In genomic region chr14:90587252-90587910, GRCh38 we compare ENCODE assay signal across 15 cellular contexts.
A peak's percentile ranks its signal among the peaks of the same experiment; 100 is the strongest.
DNase-seq lines count a peak whose midpoint lies in the region; ATAC-seq and TF ChIP-seq lines count a peak whose summit lies in the region.
"Had no signal": no experiment of that assay in that cellular context is flagged by ENCODE, and none has a peak within 500 bp of the region (broad histone marks: within the 10 kb centered on the region; RNA-seq: fewer than 3 reads in every experiment).

No MANE protein-coding gene starts in this region.

- no peak overlapping the region for H3K23ac ChIP-seq in neuronal stem cell (ENCODE audit: low read depth, low read length, poor library complexity)

- no peak overlapping the region for H3K4me2 ChIP-seq in neuronal stem cell (ENCODE audit: insufficient read depth, low read length, poor library complexity, severe bottlenecking)
- H3K4me2 ChIP-seq: A549, GM23338 had no signal

- no peak for TF ChIP-seq CTCF in chondrocyte (IDR thresholded peaks at IDR 0.05)

- H3K4ac ChIP-seq in neuronal stem cell (ENCODE audit: low read length) = no peak overlapping the region

- H3K36me3 ChIP-seq in neuronal stem cell (replicated peaks in 1 of 2; ENCODE audit: control insufficient read depth in 2 of 2, insufficient read depth in 2 of 2, low read length in 2 of 2) = peaks cover 0 to 14% of the 10 kb centered on the region in 2 donors
- H3K36me3 ChIP-seq in skeletal muscle tissue (ENCODE audit: control insufficient read depth in 3 of 3, insufficient read depth in 3 of 3, low read length in 3 of 3) = peaks cover 15 to 27% (median 18%) of the 10 kb centered on the region in 3 donors

- no peaks in the 10 kb centered on the region for H3K27me3 Mint-ChIP-seq in chondrocyte (ENCODE audit: low read depth)
- H3K27me3 Mint-ChIP-seq: CD4-positive, alpha-beta T cell had no signal

- H2AK5ac ChIP-seq in neuronal stem cell (ENCODE audit: low read depth, low read length) = peak overlapping the region; percentile 77

- no peak overlapping the region for H4K8ac ChIP-seq in neuronal stem cell (ENCODE audit: low read depth, low read length)

- H3K9me3 ChIP-seq in right cardiac atrium (ENCODE audit: control insufficient read depth, low read length) (no peaks in the 10 kb centered on the region), neuronal stem cell (replicated peaks in 1 of 2; ENCODE audit: control insufficient read depth in 2 of 2, insufficient read depth in 1 of 2, low read depth in 1 of 2, low read length in 2 of 2) (no peaks in the 10 kb centered on the region), skeletal muscle tissue (ENCODE audit: control insufficient read depth in 3 of 3, low read length in 3 of 3) (no peaks in the 10 kb centered on the region)
- H3K9me3 ChIP-seq: A549, Caco-2 had no signal

- no peak overlapping the region for H2BK5ac ChIP-seq in neuronal stem cell (ENCODE audit: low read length)

- DNase-seq in cardiac septum (ENCODE audit: low spot score) (peak; percentile 64), right cardiac atrium (no peak), neuronal stem cell (ENCODE audit: low spot score) (no peak), chondrocyte (ENCODE audit: low spot score) (no peak)
- DNase-seq: AML-193; Caco-2; CD4-positive, alpha-beta T cell had no signal

- peak overlapping the region; percentile 14 for H2BK12ac ChIP-seq in neuronal stem cell (ENCODE audit: low read length)

- no peak overlapping the region for H2BK120ac ChIP-seq in neuronal stem cell (ENCODE audit: low read depth, low read length)

- H3K4me3 Mint-ChIP-seq in chondrocyte (ENCODE audit: unreplicated experiment) = no peak overlapping the region
- H3K4me3 Mint-ChIP-seq: CD4-positive, alpha-beta T cell; GM23338 had no signal

- H3K79me1 ChIP-seq in neuronal stem cell (ENCODE audit: low read depth, low read length) = no peaks in the 10 kb centered on the region

- no peaks in the 10 kb centered on the region for H3K4me1 ChIP-seq in right cardiac atrium (ENCODE audit: control insufficient read depth, insufficient read depth, low read length)
- peaks cover 0 to 13% of the 10 kb centered on the region in 2 donors for H3K4me1 ChIP-seq in neuronal stem cell (ENCODE audit: control insufficient read depth in 2 of 2, insufficient read depth in 1 of 2, low read depth in 1 of 2, low read length in 2 of 2)
- H3K4me1 ChIP-seq in skeletal muscle tissue (ENCODE audit: control insufficient read depth in 3 of 3, insufficient read depth in 3 of 3, low read length in 3 of 3) = peaks cover 13 to 26% (median 15%) of the 10 kb centered on the region in 3 donors
- H3K4me1 ChIP-seq: A549, Caco-2 had no signal

- WGBS in right cardiac atrium = 91% methylated on average over 6 of the region's 6 CpGs
- no CpG with 5 or more reads among the region's 6 CpGs for WGBS in neuronal stem cell (ENCODE audit: extremely low coverage in 2 of 2, insufficient read length in 2 of 2, insufficient replicate concordance in 1 of 2), 2 donors

- H2AFZ ChIP-seq in neuronal stem cell (ENCODE audit: low read length) = no peak overlapping the region
- H2AFZ ChIP-seq: GM23338 had no signal

- H3K4me1 Mint-ChIP-seq in chondrocyte (ENCODE audit: low read depth) = no peaks in the 10 kb centered on the region

- H3K18ac ChIP-seq in neuronal stem cell (ENCODE audit: low read length) = peak overlapping the region; percentile 73

- H3K9me3 Mint-ChIP-seq in chondrocyte (ENCODE audit: low read depth) = no peaks in the 10 kb centered on the region
- H3K9me3 Mint-ChIP-seq: CD4-positive, alpha-beta T cell; GM23338 had no signal

- H3K27me3 ChIP-seq in right cardiac atrium (ENCODE audit: control insufficient read depth, insufficient read depth) (no peaks in the 10 kb centered on the region), neuronal stem cell (ENCODE audit: control insufficient read depth in 3 of 3, insufficient read depth in 3 of 3, low read depth in 1 of 3, low read length in 3 of 3) (no peaks in the 10 kb centered on the region), skeletal muscle tissue (ENCODE audit: control insufficient read depth in 3 of 3, insufficient read depth in 3 of 3, low read length in 3 of 3) (no peaks in the 10 kb centered on the region)

- intact Hi-C loops in cardiac septum (cut with DNase I) = no loop called here
- intact Hi-C loops in right cardiac atrium (cut with DNase I) = no loop called here

- H3K27ac Mint-ChIP-seq in chondrocyte (ENCODE audit: unreplicated experiment) = no peak overlapping the region
- H3K27ac Mint-ChIP-seq: CD4-positive, alpha-beta T cell; GM23338 had no signal

- no peak overlapping the region for H4K91ac ChIP-seq in neuronal stem cell (ENCODE audit: low read depth, low read length, poor library complexity)

- peaks cover 7% of the 10 kb centered on the region for H3K36me3 Mint-ChIP-seq in chondrocyte (ENCODE audit: low read depth)

- H3K9ac ChIP-seq in neuronal stem cell (ENCODE audit: low read depth, low read length, poor library complexity) (peak overlapping the region; percentile 50), skeletal muscle tissue (ENCODE audit: low read depth in 1 of 3, low read length in 3 of 3) (peak overlapping the region in 1 of 3 donors; percentile 16)

- H3K14ac ChIP-seq in neuronal stem cell (ENCODE audit: low read length) = no peak overlapping the region

- ATAC-seq in right cardiac atrium = no peak
- ATAC-seq in HG02870 (IDR thresholded peaks at IDR 0.05; ENCODE audit: unreplicated experiment) = no peak
- no peak for ATAC-seq in GM21576 (IDR thresholded peaks at IDR 0.05; ENCODE audit: unreplicated experiment)
- ATAC-seq: A549, GM23338, HCT116 had no signal

- H3K27ac ChIP-seq in right cardiac atrium (ENCODE audit: low read length) (no peak overlapping the region), neuronal stem cell (replicated peaks; ENCODE audit: low read length) (no peak overlapping the region), skeletal muscle tissue (ENCODE audit: low read depth, low read length) (peak overlapping the region; percentile 85)
- H3K27ac ChIP-seq: 22Rv1, A549, C4-2B had no signal

- no peak overlapping the region for H3K4me3 ChIP-seq in right cardiac atrium (ENCODE audit: low read length)
- no peak overlapping the region for H3K4me3 ChIP-seq in neuronal stem cell (ENCODE audit: low read length in 2 of 2)
- peak overlapping the region in 1 of 3 donors; percentile 31 for H3K4me3 ChIP-seq in skeletal muscle tissue (ENCODE audit: low read length in 3 of 3)
- H3K4me3 ChIP-seq: A549, GM23338 had no signal

- peak overlapping the region; percentile 67 for H2BK15ac ChIP-seq in neuronal stem cell (ENCODE audit: low read length)
